In genomic region chr12:57031228-57031670, GRCh38 we compare ENCODE assay signal across 9 cellular contexts. TPM values are rescaled to one million over a fixed set of nuclear protein-coding genes. Genes with fewer than 3 reads are reported as not detected.
A peak's percentile ranks its signal among the peaks of the same experiment; 100 is the strongest.
DNase-seq lines count a peak whose midpoint lies in the region; ATAC-seq and TF ChIP-seq lines count a peak whose summit lies in the region.
"Had no signal": no experiment of that assay in that cellular context is flagged by ENCODE, and none has a peak within 500 bp of the region (broad histone marks: within the 10 kb centered on the region; RNA-seq: fewer than 3 reads in every experiment).

No MANE protein-coding gene starts in this region.

- H3K9me3 Mint-ChIP-seq in natural killer cell treated with Interleukin-12 subunit alpha and Interleukin-12 subunit beta and Interleukin-15 and Interleukin-18, amount 100 ng/mL, for 72 hours, result no peaks in the 10 kb centered on the region

- ATAC-seq in HG02885 (IDR thresholded peaks at IDR 0.05; ENCODE audit: poor library complexity, unreplicated experiment), result peak; percentile 50
- no peak for ATAC-seq in GM21447 (IDR thresholded peaks at IDR 0.05; ENCODE audit: unreplicated experiment)
- no peak for ATAC-seq in natural killer cell treated with Interleukin-12 subunit alpha and Interleukin-12 subunit beta and Interleukin-15 and Interleukin-18, amount 100 ng/mL, for 72 hours

- no peak overlapping the region for H3K27ac ChIP-seq in dorsolateral prefrontal cortex
- H3K27ac ChIP-seq: neutrophil had no signal

- DNase-seq in DMS79 treated with DMSO at 0.1 percent for 48 hours (lab: John Stamatoyannopoulos, UW) (peak; percentile 76), NCI-H774 (lab: John Stamatoyannopoulos, UW) (peak; percentile 30), erythroblast (lab: John Stamatoyannopoulos, UW) (peak; percentile 18 to 31), activated gamma-delta T cell treated with Interleukin-2 at 50 U/mL for 16 hours (no peak), dorsolateral prefrontal cortex (no peak)
- DNase-seq in natural killer cell treated with Interleukin-12 subunit alpha and Interleukin-12 subunit beta and Interleukin-15 and Interleukin-18, amount 100 ng/mL, for 72 hours (ENCODE audit: low spot score), result no peak

- no peak overlapping the region for H3K4me3 Mint-ChIP-seq in natural killer cell treated with Interleukin-12 subunit alpha and Interleukin-12 subunit beta and Interleukin-15 and Interleukin-18, amount 100 ng/mL, for 72 hours

- peaks cover 0 to 11% of the 10 kb centered on the region in 2 donors for H3K27me3 Mint-ChIP-seq in natural killer cell treated with Interleukin-12 subunit alpha and Interleukin-12 subunit beta and Interleukin-15 and Interleukin-18, amount 100 ng/mL, for 72 hours

- no peak for TF ChIP-seq POLR2A in erythroblast (IDR thresholded peaks at IDR 0.05; ENCODE audit: low read length)

- intact Hi-C loops in dorsolateral prefrontal cortex (cut with DNase I), result no loop called here

- no peak for TF ChIP-seq CTCF in dorsolateral prefrontal cortex (IDR thresholded peaks at IDR 0.05 in 54 of 56, conservative IDR thresholded peaks at IDR 0.05 in 2 of 56; ENCODE audit: low read depth in 1 of 56, partially characterized antibody in 56 of 56)

- peaks cover 0 to 2% (median 0%) of the 10 kb centered on the region in 45 donors for H3K27me3 ChIP-seq in dorsolateral prefrontal cortex

- H3K4me3 ChIP-seq in dorsolateral prefrontal cortex, result no peak overlapping the region

- no peak overlapping the region for H3K27ac Mint-ChIP-seq in natural killer cell treated with Interleukin-12 subunit alpha and Interleukin-12 subunit beta and Interleukin-15 and Interleukin-18, amount 100 ng/mL, for 72 hours

- peaks cover 15 to 20% of the 10 kb centered on the region in 2 donors for H3K4me1 Mint-ChIP-seq in natural killer cell treated with Interleukin-12 subunit alpha and Interleukin-12 subunit beta and Interleukin-15 and Interleukin-18, amount 100 ng/mL, for 72 hours (ENCODE audit: low read depth in 2 of 2)

- H3K36me3 Mint-ChIP-seq in natural killer cell treated with Interleukin-12 subunit alpha and Interleukin-12 subunit beta and Interleukin-15 and Interleukin-18, amount 100 ng/mL, for 72 hours, result no peaks in the 10 kb centered on the region

RNA-seq across cellular contexts. Expression of gene TAC3, which starts 14.9 kb away (rescaled TPM):
- under 1 TPM in 1 of 2 donors, not detected in 1; 0.45 TPM for total RNA-seq in natural killer cell treated with Interleukin-12 subunit alpha and Interleukin-12 subunit beta and Interleukin-15 and Interleukin-18, amount 100 ng/mL, for 72 hours
- total RNA-seq in dorsolateral prefrontal cortex, result 10 to 100 TPM in 36 of 120 experiments, 1 to 10 TPM in 84; 1.8 to 17.8 (median 8.3) TPM

RNA-seq across cellular contexts. Expression of gene MYO1A, which starts 18.7 kb away (rescaled TPM):
- total RNA-seq in natural killer cell treated with Interleukin-12 subunit alpha and Interleukin-12 subunit beta and Interleukin-15 and Interleukin-18, amount 100 ng/mL, for 72 hours, result 1 to 10 TPM in 1 of 2 donors, under 1 TPM in 1; 0.48 to 2.5 TPM
- 1 to 10 TPM in 42 of 120 experiments, under 1 TPM in 65, not detected in 13; 0.13 to 3.6 (median 0.84) TPM for total RNA-seq in dorsolateral prefrontal cortex

RNA-seq across cellular contexts. Expression of gene ZBTB39, which starts 24.9 kb away (rescaled TPM):
- 10 to 100 TPM in 1 of 2 donors, 1 to 10 TPM in 1; 8.1 to 12.1 TPM for total RNA-seq in natural killer cell treated with Interleukin-12 subunit alpha and Interleukin-12 subunit beta and Interleukin-15 and Interleukin-18, amount 100 ng/mL, for 72 hours
- total RNA-seq in dorsolateral prefrontal cortex, result 10 to 100 TPM in 1 of 120 experiments, 1 to 10 TPM in 119; 4.7 to 10.1 (median 7.0) TPM

RNA-seq across cellular contexts. Expression of gene NEMP1, which starts 47.3 kb away (rescaled TPM):
- total RNA-seq in natural killer cell treated with Interleukin-12 subunit alpha and Interleukin-12 subunit beta and Interleukin-15 and Interleukin-18, amount 100 ng/mL, for 72 hours, result 10 to 100 TPM; 25.5 to 34.1 TPM
- 10 to 100 TPM in 52 of 120 experiments, 1 to 10 TPM in 68; 5.4 to 18.4 (median 9.6) TPM for total RNA-seq in dorsolateral prefrontal cortex

RNA-seq across cellular contexts. Expression of gene NAB2, which starts 57.7 kb away (rescaled TPM):
- total RNA-seq in natural killer cell treated with Interleukin-12 subunit alpha and Interleukin-12 subunit beta and Interleukin-15 and Interleukin-18, amount 100 ng/mL, for 72 hours, result 1 to 10 TPM; 7.7 to 8.0 TPM
- 10 to 100 TPM; 15.3 to 64.0 (median 32.6) TPM for total RNA-seq in dorsolateral prefrontal cortex

Comparison
In these comparisons a context has a peak if more than half of its experiments do, and no peak if none do; other contexts are left out.
1. DNase-seq: peak in DMS79 treated with DMSO at 0.1 percent for 48 hours (single experiment), NCI-H774 (single experiment) and erythroblast (2 of 2); none in natural killer cell treated with Interleukin-12 subunit alpha and Interleukin-12 subunit beta and Interleukin-15 and Interleukin-18, amount 100 ng/mL, for 72 hours (single experiment), activated gamma-delta T cell treated with Interleukin-2 at 50 U/mL for 16 hours (single experiment) and dorsolateral prefrontal cortex (0 of 10).